1 cellular context compared by ENCODE assay signal in genomic region chr11:92314499-92314898, GRCh38.
TF ChIP-seq lines count a peak whose summit lies in the region.

No MANE protein-coding gene starts in this region.

TF ChIP-seq in HepG2, 621 proteins besides CTCF, POLR2A, EP300 and RAD21 (continued from another document):
- TF ChIP-seq ZNF720 (CRISPR knock-in tag; IDR thresholded peaks at IDR 0.05) (no peak), CREBL2 (CRISPR knock-in tag; IDR thresholded peaks at IDR 0.05; ENCODE audit: borderline replicate concordance) (no peak), ZFP41 (CRISPR knock-in tag; IDR thresholded peaks at IDR 0.05; ENCODE audit: borderline replicate concordance) (no peak), ZNF282 (IDR thresholded peaks at IDR 0.05; ENCODE audit: partially characterized antibody) (no peak), ZNF292 (CRISPR knock-in tag; IDR thresholded peaks at IDR 0.05; ENCODE audit: borderline replicate concordance, low read depth) (no peak), ZBTB20 (CRISPR knock-in tag; IDR thresholded peaks at IDR 0.05; ENCODE audit: borderline replicate concordance, low read depth) (no peak), CAMTA2 (CRISPR knock-in tag; IDR thresholded peaks at IDR 0.05; ENCODE audit: borderline replicate concordance) (no peak), FOXO4 (CRISPR knock-in tag; conservative IDR thresholded peaks at IDR 0.05) (no peak)
- TF ChIP-seq, protein P1, sequence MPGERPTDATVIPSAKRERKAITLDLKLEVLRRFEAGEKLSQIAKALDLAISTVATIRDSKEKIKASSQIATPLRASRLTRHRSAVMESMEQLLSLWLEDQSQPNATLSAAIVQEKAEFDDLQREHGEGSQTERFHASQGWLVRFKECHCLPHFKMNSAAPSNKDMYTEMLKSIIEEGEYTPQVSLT (CRISPR knock-in tag; IDR thresholded peaks at IDR 0.05; ENCODE audit: borderline replicate concordance, low read depth) = no peak
- TF ChIP-seq, protein P2, sequence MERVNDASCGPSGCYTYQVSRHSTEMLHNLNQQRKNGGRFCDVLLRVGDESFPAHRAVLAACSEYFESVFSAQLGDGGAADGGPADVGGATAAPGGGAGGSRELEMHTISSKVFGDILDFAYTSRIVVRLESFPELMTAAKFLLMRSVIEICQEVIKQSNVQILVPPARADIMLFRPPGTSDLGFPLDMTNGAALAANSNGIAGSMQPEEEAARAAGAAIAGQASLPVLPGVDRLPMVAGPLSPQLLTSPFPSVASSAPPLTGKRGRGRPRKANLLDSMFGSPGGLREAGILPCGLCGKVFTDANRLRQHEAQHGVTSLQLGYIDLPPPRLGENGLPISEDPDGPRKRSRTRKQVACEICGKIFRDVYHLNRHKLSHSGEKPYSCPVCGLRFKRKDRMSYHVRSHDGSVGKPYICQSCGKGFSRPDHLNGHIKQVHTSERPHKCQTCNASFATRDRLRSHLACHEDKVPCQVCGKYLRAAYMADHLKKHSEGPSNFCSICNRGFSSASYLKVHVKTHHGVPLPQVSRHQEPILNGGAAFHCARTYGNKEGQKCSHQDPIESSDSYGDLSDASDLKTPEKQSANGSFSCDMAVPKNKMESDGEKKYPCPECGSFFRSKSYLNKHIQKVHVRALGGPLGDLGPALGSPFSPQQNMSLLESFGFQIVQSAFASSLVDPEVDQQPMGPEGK (CRISPR knock-in tag; IDR thresholded peaks at IDR 0.05) = no peak
- TF ChIP-seq, protein P3, sequence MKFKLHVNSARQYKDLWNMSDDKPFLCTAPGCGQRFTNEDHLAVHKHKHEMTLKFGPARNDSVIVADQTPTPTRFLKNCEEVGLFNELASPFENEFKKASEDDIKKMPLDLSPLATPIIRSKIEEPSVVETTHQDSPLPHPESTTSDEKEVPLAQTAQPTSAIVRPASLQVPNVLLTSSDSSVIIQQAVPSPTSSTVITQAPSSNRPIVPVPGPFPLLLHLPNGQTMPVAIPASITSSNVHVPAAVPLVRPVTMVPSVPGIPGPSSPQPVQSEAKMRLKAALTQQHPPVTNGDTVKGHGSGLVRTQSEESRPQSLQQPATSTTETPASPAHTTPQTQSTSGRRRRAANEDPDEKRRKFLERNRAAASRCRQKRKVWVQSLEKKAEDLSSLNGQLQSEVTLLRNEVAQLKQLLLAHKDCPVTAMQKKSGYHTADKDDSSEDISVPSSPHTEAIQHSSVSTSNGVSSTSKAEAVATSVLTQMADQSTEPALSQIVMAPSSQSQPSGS (CRISPR knock-in tag; IDR thresholded peaks at IDR 0.05) = no peak
TF ChIP-seq in HepG2: peak in this region for 0.
